ENCODE assay signal across 26 cellular contexts in genomic region chr11:57436031-57436430, GRCh38. TPM values are rescaled to one million over a fixed set of nuclear protein-coding genes. Genes with fewer than 3 reads are reported as not detected.
"Had no signal": no experiment of that assay in that cellular context is flagged by ENCODE, and none has a peak within 500 bp of the region (broad histone marks: within the 10 kb centered on the region; RNA-seq: fewer than 3 reads in every experiment).

No MANE protein-coding gene starts in this region.

- H3K9me3 ChIP-seq: SJCRH30 had no signal

- H3K4me1 ChIP-seq: SJCRH30 had no signal

- H3K36me3 ChIP-seq: SJCRH30 had no signal

- ATAC-seq: Panc1, PC-3, Right ventricle myocardium inferior, SK-N-SH treated with all-trans-retinoic acid at 6 μM for 48 hours had no signal

- H3K9ac ChIP-seq: KMS-11 had no signal

- H3K4me3 ChIP-seq: SJCRH30 had no signal

- H3K4me2 ChIP-seq: KMS-11 had no signal

- DNase-seq: IMR-90; Kasumi-1; MM.1S; NCI-H1092 treated with DMSO at 0.1 percent for 48 hours; NCI-H1436; NCI-H187; NCI-H2029; NCI-H2081 treated with DMSO at 0.1 percent for 48 hours; NCI-H2171; NCI-H226; NCI-H446; NCI-H510A; NCI-H524 treated with DMSO at 0.1 percent for 48 hours; NCI-H69; NCI-H774; NK-92 treated with Interleukin-12 subunit alpha and Interleukin-12 subunit beta, amount 100 ng/mL, for 24 hours; PC-3; SHP77 treated with DMSO at 0.1 percent for 48 hours; SJCRH30 had no signal

- H3K27ac ChIP-seq: KMS-11, SJCRH30 had no signal

RNA-seq across cellular contexts. Expression of gene SLC43A3, which starts 9.1 kb away (rescaled TPM):
- total RNA-seq: HT-29 had no signal

RNA-seq across cellular contexts. Expression of gene RTN4RL2, which starts 24.3 kb away (rescaled TPM):
- total RNA-seq: IMR-90 had no signal

RNA-seq across cellular contexts. Expression of gene PRG2, which starts 45.6 kb away (rescaled TPM):
- total RNA-seq: HT-29, IMR-90, PC-3, Right ventricle myocardium inferior, SJCRH30 had no signal
- polyA plus RNA-seq: IMR-90 had no signal

RNA-seq across cellular contexts. Expression of gene PRG3, which starts 55.1 kb away (rescaled TPM):
- total RNA-seq: HT-29, IMR-90, M059J, OCI-LY7, PC-3, Right ventricle myocardium inferior, SJCRH30 had no signal
- polyA plus RNA-seq: IMR-90 had no signal
